8 cellular contexts compared by ENCODE assay signal in the genomic region with DNA sequence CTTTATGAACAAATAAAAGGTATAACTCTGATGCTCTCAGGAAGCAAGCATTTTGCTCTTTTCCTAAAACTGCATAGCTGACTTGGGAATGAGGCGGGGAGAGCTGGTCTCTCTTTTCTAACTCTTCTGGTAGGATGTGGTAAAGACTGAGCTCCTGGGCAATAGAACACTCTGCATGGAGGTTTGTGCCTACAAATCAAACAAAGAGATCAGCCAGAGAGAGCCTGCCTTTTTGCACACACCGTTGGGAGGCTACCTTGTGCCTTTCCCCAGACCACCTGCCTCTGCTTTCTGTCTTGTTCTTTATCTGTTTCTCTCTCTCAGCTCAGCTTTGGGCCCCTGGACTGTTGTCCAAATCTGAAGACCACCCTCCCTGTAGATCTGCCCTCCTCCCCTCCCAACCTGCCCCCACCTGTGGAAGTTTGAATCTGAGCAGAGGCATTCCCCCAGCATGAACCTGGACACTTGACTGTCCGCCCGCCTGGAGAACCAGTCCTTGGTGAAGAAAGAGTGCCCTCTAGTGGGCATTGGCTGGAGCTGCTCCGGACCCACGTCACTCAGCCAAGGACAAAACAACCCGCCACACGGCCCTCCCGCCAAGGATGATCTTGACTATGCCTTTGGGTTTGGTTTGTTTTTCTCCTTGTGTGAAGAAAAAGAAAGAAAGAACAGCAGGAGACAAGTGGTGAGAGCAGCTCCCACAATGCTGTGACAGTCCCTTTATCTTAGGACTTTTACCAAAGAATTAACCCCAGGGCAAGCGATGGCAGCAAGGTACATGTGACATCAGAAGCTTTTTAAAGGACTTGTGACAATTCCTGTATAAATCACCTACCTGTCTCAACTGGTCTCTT.
A peak's percentile ranks its signal among the peaks of the same experiment; 100 is the strongest.
DNase-seq lines count a peak whose midpoint lies in the region; ATAC-seq, FAIRE-seq and TF ChIP-seq lines count a peak whose summit lies in the region.

No MANE protein-coding gene starts in this region.

- CTCF ChIA-PET in GM12878 (lab: Yijun Ruan, JAX): interaction anchor here (0.6 to 2.7 kb wide), 24 partner anchors 9 to 1429 kb away, joined by 3 to 24 read pairs (median 3); no protein-coding TSS in a partner anchor

- POLR2A ChIA-PET in GM12878 (lab: Charles Lee): no interaction called here

- BruUV-seq in GM12878 (replicated peaks; lab: Mats Ljungman, UMichigan): no TSS peak

- H3K27me3 ChIP-seq in GM12878 (replicated peaks in 1 of 2; ENCODE audit: control insufficient read depth in 2 of 2, insufficient read depth in 2 of 2, low read length in 1 of 2): no peaks in the 10 kb centered on the region
- peaks cover 3% of the 10 kb centered on the region for H3K27me3 ChIP-seq in skeletal muscle satellite cell (ENCODE audit: control insufficient read depth, insufficient read depth, low read length)

- peak; percentile 86 to 94 (median 93) for TF ChIP-seq CTCF in GM12878 (IDR thresholded peaks at IDR 0.05 in 2 of 3, conservative IDR thresholded peaks at IDR 0.05 in 1 of 3; ENCODE audit: control insufficient read depth in 2 of 3, extremely low read depth in 1 of 3, insufficient read depth in 1 of 3, low read depth in 3 of 3, low read length in 3 of 3)

- no peaks in the 10 kb centered on the region for H3K79me2 ChIP-seq in GM12878 (ENCODE audit: control insufficient read depth, insufficient read depth, low read length)

- H3K4me2 ChIP-seq in GM12878 (ENCODE audit: control insufficient read depth, insufficient read depth) (no peak overlapping the region), skeletal muscle satellite cell (ENCODE audit: low read length) (peak overlapping the region; percentile 37)

- no peak overlapping the region for H3K9ac ChIP-seq in GM12878 (ENCODE audit: control insufficient read depth, insufficient read depth, low read length)
- H3K9ac ChIP-seq in skeletal muscle satellite cell (ENCODE audit: low read depth, low read length): no peak overlapping the region

- TF ChIP-seq EP300 in GM12878 (IDR thresholded peaks at IDR 0.05; ENCODE audit: borderline replicate concordance in 1 of 2, control insufficient read depth in 1 of 2, low read depth in 2 of 2, low read length in 2 of 2): no peak

- DNase-seq in 8988T (peak; percentile 76), NCI-H187 (lab: John Stamatoyannopoulos, UW) (peak; percentile 96 to 97), T1000 (lab: John Stamatoyannopoulos, UW) (peak; percentile 29), GM12878 (ENCODE audit: low read depth, low spot score) (no peak), iPS DF 4.7 (ENCODE audit: extremely low read depth, low spot score) (peak; percentile 68)

- H3K4me3 ChIP-seq in GM12878: no peak overlapping the region
- no peak overlapping the region for H3K4me3 ChIP-seq in skeletal muscle satellite cell (ENCODE audit: low read length)

- TF ChIP-seq RAD21 in GM12878 (IDR thresholded peaks at IDR 0.05; ENCODE audit: insufficient read depth, low read depth, low read length): peak; percentile 89

- H3K27ac ChIP-seq in GM12878 (ENCODE audit: control insufficient read depth, insufficient read depth): no peak overlapping the region

- H3K9me3 ChIP-seq in GM12878 (replicated peaks; ENCODE audit: control insufficient read depth, insufficient read depth, low read length): no peaks in the 10 kb centered on the region
- no peaks in the 10 kb centered on the region for H3K9me3 ChIP-seq in skeletal muscle satellite cell (replicated peaks; ENCODE audit: low read length)

- H2AFZ ChIP-seq in GM12878 (ENCODE audit: control insufficient read depth, low read depth, low read length): no peak overlapping the region

- H4K20me1 ChIP-seq in GM12878 (ENCODE audit: control insufficient read depth, insufficient read depth): no peaks in the 10 kb centered on the region

- intact Hi-C loops in GM12878 (cut with micrococcal nuclease; ENCODE audit: unreplicated experiment): loop anchor here (2.0 to 10.0 kb wide), 8 partner anchors 120 to 1426 kb away; no protein-coding TSS in a partner anchor

- peak; percentile 73 for FAIRE-seq in GM12878 (lab: Jason Lieb, UNC)

- TF ChIP-seq POLR2A in GM18505 (IDR thresholded peaks at IDR 0.05; ENCODE audit: borderline replicate concordance, extremely low read depth, insufficient read depth, insufficient read length) (no peak), GM12878 (IDR thresholded peaks at IDR 0.05; ENCODE audit: low read depth, low read length) (no peak)

- 20% methylated on average over 10 of the region's 10 CpGs for WGBS in GM12878 (ENCODE audit: insufficient coverage, insufficient replicate concordance, low lambda C conversion rate, missing lambda C conversion rate)

- in situ Hi-C loops in GM12878 (cut with MboI): loop anchor here (5.0 to 10.0 kb wide), 2 partner anchors 1262 to 1375 kb away; no protein-coding TSS in a partner anchor

- H3K4me1 ChIP-seq in GM12878 (ENCODE audit: control insufficient read depth, insufficient read depth, low read length): no peaks in the 10 kb centered on the region
- H3K4me1 ChIP-seq in skeletal muscle satellite cell (ENCODE audit: control insufficient read depth, insufficient read depth, low read length): peaks cover 6% of the 10 kb centered on the region

- no peaks in the 10 kb centered on the region for H3K36me3 ChIP-seq in GM12878 (ENCODE audit: control insufficient read depth in 2 of 2, insufficient read depth in 2 of 2, low read length in 1 of 2)
- no peaks in the 10 kb centered on the region for H3K36me3 ChIP-seq in skeletal muscle satellite cell (ENCODE audit: insufficient read depth, low read length)

- SMC1A ChIA-PET in GM12878 (lab: Charles Lee; ENCODE audit: uncharacterized antibody, unreplicated experiment): interaction anchor here (0.7 to 1.3 kb wide), 4 partner anchors 23 to 1423 kb away, joined by 3 to 5 read pairs (median 3); no protein-coding TSS in a partner anchor

- peak; percentile 95 for ATAC-seq in GM18505 (IDR thresholded peaks at IDR 0.05; ENCODE audit: unreplicated experiment)
- ATAC-seq in HG02943 (IDR thresholded peaks at IDR 0.05; ENCODE audit: low read depth, unreplicated experiment): peak; percentile 82
- peak; percentile 99 for ATAC-seq in GM12878

- RAD21 ChIA-PET in GM12878 (lab: Charles Lee; ENCODE audit: unreplicated experiment): interaction anchor here (1.0 to 2.2 kb wide), 3 partner anchors 9 to 1372 kb away, joined by 3 to 9 read pairs (median 3); no protein-coding TSS in a partner anchor

TF ChIP-seq in GM12878, 131 proteins besides CTCF, POLR2A, EP300 and RAD21 (continues in another document):
- TF ChIP-seq TCF12 (IDR thresholded peaks at IDR 0.05; ENCODE audit: low read depth, low read length): no peak
- TF ChIP-seq JUNB (IDR thresholded peaks at IDR 0.05): no peak
- TF ChIP-seq, protein P1, sequence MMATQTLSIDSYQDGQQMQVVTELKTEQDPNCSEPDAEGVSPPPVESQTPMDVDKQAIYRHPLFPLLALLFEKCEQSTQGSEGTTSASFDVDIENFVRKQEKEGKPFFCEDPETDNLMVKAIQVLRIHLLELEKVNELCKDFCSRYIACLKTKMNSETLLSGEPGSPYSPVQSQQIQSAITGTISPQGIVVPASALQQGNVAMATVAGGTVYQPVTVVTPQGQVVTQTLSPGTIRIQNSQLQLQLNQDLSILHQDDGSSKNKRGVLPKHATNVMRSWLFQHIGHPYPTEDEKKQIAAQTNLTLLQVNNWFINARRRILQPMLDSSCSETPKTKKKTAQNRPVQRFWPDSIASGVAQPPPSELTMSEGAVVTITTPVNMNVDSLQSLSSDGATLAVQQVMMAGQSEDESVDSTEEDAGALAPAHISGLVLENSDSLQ (IDR thresholded peaks at IDR 0.05): peak; percentile 78
- peak; percentile 27; the same call in 1 of the 2 replicates for TF ChIP-seq YY1 (IDR thresholded peaks at IDR 0.05; ENCODE audit: low read depth, low read length)
- TF ChIP-seq, protein P2, sequence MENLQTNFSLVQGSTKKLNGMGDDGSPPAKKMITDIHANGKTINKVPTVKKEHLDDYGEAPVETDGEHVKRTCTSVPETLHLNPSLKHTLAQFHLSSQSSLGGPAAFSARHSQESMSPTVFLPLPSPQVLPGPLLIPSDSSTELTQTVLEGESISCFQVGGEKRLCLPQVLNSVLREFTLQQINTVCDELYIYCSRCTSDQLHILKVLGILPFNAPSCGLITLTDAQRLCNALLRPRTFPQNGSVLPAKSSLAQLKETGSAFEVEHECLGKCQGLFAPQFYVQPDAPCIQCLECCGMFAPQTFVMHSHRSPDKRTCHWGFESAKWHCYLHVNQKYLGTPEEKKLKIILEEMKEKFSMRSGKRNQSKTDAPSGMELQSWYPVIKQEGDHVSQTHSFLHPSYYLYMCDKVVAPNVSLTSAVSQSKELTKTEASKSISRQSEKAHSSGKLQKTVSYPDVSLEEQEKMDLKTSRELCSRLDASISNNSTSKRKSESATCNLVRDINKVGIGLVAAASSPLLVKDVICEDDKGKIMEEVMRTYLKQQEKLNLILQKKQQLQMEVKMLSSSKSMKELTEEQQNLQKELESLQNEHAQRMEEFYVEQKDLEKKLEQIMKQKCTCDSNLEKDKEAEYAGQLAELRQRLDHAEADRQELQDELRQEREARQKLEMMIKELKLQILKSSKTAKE (IDR thresholded peaks at IDR 0.05; ENCODE audit: low read depth, poor library complexity, severe bottlenecking): no peak
- TF ChIP-seq CREB1 (IDR thresholded peaks at IDR 0.05; ENCODE audit: low read depth): peak; percentile 34; the same call in 1 of the 2 replicates
- TF ChIP-seq STAT1 (conservative IDR thresholded peaks at IDR 0.05): no peak
- TF ChIP-seq HCFC1 (IDR thresholded peaks at IDR 0.05; ENCODE audit: low read length): no peak
- TF ChIP-seq HDGF (IDR thresholded peaks at IDR 0.05): no peak
- peak; percentile 77 for TF ChIP-seq CREM (IDR thresholded peaks at IDR 0.05; ENCODE audit: low read depth)
- TF ChIP-seq, protein P3, sequence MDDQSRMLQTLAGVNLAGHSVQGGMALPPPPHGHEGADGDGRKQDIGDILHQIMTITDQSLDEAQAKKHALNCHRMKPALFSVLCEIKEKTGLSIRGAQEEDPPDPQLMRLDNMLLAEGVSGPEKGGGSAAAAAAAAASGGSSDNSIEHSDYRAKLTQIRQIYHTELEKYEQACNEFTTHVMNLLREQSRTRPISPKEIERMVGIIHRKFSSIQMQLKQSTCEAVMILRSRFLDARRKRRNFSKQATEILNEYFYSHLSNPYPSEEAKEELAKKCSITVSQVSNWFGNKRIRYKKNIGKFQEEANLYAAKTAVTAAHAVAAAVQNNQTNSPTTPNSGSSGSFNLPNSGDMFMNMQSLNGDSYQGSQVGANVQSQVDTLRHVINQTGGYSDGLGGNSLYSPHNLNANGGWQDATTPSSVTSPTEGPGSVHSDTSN (IDR thresholded peaks at IDR 0.05; ENCODE audit: insufficient replicate concordance, low read depth, low read length): peak; percentile 68
